Comparison of ENCODE assay signal across 1 cellular context in the genomic region with DNA sequence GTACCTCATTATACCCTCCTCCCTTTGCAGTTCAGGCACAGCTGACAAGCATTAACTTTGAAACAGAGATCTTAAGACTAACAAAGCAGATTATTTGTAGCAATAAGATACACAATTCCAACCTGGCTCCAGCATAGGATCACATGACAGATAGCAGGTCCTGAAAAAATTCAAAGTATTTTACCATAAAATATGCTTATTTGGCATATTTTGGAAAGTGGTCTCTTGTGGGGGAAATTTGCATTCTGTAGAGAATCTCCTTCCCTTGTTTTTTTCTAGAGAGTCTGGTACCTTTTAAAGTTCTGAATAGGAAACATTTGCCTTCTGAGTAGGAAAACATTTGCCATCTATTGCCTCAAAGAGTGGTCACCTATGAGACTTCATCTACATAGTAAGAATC.
TF ChIP-seq lines count a peak whose summit lies in the region.

No MANE protein-coding gene starts in this region.

TF ChIP-seq in K562, 482 proteins besides CTCF, POLR2A, EP300 and RAD21 (continued from another document):
- TF ChIP-seq HDAC1 (IDR thresholded peaks at IDR 0.05) (no peak), XRCC3 (IDR thresholded peaks at IDR 0.05) (no peak), ZNF717 (CRISPR knock-in tag; IDR thresholded peaks at IDR 0.05) (no peak), JUND (IDR thresholded peaks at IDR 0.05; ENCODE audit: borderline replicate concordance, low read depth, low read length) (no peak), JUND (tag; IDR thresholded peaks at IDR 0.05; ENCODE audit: borderline replicate concordance, low read depth, low read length) (no peak), MAFK (IDR thresholded peaks at IDR 0.05; ENCODE audit: low read length) (peak; percentile 57), C11orf30 (IDR thresholded peaks at IDR 0.05; ENCODE audit: low read depth) (peak; percentile 55), HSF4 (CRISPR knock-in tag; IDR thresholded peaks at IDR 0.05; ENCODE audit: borderline replicate concordance) (no peak), CTBP1 (IDR thresholded peaks at IDR 0.05; ENCODE audit: borderline replicate concordance) (no peak), MTA3 (IDR thresholded peaks at IDR 0.05; ENCODE audit: borderline replicate concordance) (no peak), CHD1 (IDR thresholded peaks at IDR 0.05; ENCODE audit: low read length) (no peak), MYBL2 (IDR thresholded peaks at IDR 0.05; ENCODE audit: low read depth) (no peak), MYBL2 (CRISPR knock-in tag; IDR thresholded peaks at IDR 0.05; ENCODE audit: borderline replicate concordance) (no peak), BHLHE40 (IDR thresholded peaks at IDR 0.05; ENCODE audit: low read length) (no peak), NFATC3 (IDR thresholded peaks at IDR 0.05) (no peak), CBX2 (IDR thresholded peaks at IDR 0.05; ENCODE audit: insufficient read depth, low read length, poor library complexity, severe bottlenecking) (no peak), ZNF644 (tag; IDR thresholded peaks at IDR 0.05; ENCODE audit: low read depth) (no peak), E2F3 (CRISPR knock-in tag; IDR thresholded peaks at IDR 0.05) (no peak), CHD2 (IDR thresholded peaks at IDR 0.05; ENCODE audit: low read depth, low read length) (no peak), XRCC5 (IDR thresholded peaks at IDR 0.05; ENCODE audit: low read depth, low read length) (no peak), FOSL1 (tag; conservative IDR thresholded peaks at IDR 0.05) (no peak), ZNF316 (IDR thresholded peaks at IDR 0.05) (peak; percentile 68), L3MBTL2 (IDR thresholded peaks at IDR 0.05) (no peak), JUN (IDR thresholded peaks at IDR 0.05; ENCODE audit: borderline replicate concordance, low read depth, low read length) (no peak), JUN (CRISPR knock-in tag; IDR thresholded peaks at IDR 0.05; ENCODE audit: borderline replicate concordance) (no peak), MAFF (IDR thresholded peaks at IDR 0.05; ENCODE audit: low read length) (peak; percentile 61), MAFG (tag; conservative IDR thresholded peaks at IDR 0.05) (peak; percentile 44; the same call in 1 of the 2 replicates), POLR2H (tag; IDR thresholded peaks at IDR 0.05; ENCODE audit: low read depth) (no peak)
- TF ChIP-seq, protein P1, sequence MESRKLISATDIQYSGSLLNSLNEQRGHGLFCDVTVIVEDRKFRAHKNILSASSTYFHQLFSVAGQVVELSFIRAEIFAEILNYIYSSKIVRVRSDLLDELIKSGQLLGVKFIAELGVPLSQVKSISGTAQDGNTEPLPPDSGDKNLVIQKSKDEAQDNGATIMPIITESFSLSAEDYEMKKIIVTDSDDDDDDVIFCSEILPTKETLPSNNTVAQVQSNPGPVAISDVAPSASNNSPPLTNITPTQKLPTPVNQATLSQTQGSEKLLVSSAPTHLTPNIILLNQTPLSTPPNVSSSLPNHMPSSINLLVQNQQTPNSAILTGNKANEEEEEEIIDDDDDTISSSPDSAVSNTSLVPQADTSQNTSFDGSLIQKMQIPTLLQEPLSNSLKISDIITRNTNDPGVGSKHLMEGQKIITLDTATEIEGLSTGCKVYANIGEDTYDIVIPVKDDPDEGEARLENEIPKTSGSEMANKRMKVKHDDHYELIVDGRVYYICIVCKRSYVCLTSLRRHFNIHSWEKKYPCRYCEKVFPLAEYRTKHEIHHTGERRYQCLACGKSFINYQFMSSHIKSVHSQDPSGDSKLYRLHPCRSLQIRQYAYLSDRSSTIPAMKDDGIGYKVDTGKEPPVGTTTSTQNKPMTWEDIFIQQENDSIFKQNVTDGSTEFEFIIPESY (CRISPR knock-in tag; IDR thresholded peaks at IDR 0.05), result no peak
- TF ChIP-seq, protein P2, sequence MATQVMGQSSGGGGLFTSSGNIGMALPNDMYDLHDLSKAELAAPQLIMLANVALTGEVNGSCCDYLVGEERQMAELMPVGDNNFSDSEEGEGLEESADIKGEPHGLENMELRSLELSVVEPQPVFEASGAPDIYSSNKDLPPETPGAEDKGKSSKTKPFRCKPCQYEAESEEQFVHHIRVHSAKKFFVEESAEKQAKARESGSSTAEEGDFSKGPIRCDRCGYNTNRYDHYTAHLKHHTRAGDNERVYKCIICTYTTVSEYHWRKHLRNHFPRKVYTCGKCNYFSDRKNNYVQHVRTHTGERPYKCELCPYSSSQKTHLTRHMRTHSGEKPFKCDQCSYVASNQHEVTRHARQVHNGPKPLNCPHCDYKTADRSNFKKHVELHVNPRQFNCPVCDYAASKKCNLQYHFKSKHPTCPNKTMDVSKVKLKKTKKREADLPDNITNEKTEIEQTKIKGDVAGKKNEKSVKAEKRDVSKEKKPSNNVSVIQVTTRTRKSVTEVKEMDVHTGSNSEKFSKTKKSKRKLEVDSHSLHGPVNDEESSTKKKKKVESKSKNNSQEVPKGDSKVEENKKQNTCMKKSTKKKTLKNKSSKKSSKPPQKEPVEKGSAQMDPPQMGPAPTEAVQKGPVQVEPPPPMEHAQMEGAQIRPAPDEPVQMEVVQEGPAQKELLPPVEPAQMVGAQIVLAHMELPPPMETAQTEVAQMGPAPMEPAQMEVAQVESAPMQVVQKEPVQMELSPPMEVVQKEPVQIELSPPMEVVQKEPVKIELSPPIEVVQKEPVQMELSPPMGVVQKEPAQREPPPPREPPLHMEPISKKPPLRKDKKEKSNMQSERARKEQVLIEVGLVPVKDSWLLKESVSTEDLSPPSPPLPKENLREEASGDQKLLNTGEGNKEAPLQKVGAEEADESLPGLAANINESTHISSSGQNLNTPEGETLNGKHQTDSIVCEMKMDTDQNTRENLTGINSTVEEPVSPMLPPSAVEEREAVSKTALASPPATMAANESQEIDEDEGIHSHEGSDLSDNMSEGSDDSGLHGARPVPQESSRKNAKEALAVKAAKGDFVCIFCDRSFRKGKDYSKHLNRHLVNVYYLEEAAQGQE (CRISPR knock-in tag; IDR thresholded peaks at IDR 0.05; ENCODE audit: low read depth), result no peak
- TF ChIP-seq, protein P3, sequence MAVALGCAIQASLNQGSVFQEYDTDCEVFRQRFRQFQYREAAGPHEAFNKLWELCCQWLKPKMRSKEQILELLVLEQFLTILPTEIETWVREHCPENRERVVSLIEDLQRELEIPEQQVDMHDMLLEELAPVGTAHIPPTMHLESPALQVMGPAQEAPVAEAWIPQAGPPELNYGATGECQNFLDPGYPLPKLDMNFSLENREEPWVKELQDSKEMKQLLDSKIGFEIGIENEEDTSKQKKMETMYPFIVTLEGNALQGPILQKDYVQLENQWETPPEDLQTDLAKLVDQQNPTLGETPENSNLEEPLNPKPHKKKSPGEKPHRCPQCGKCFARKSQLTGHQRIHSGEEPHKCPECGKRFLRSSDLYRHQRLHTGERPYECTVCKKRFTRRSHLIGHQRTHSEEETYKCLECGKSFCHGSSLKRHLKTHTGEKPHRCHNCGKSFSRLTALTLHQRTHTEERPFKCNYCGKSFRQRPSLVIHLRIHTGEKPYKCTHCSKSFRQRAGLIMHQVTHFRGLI (CRISPR knock-in tag; IDR thresholded peaks at IDR 0.05), result no peak
- TF ChIP-seq, protein P4, sequence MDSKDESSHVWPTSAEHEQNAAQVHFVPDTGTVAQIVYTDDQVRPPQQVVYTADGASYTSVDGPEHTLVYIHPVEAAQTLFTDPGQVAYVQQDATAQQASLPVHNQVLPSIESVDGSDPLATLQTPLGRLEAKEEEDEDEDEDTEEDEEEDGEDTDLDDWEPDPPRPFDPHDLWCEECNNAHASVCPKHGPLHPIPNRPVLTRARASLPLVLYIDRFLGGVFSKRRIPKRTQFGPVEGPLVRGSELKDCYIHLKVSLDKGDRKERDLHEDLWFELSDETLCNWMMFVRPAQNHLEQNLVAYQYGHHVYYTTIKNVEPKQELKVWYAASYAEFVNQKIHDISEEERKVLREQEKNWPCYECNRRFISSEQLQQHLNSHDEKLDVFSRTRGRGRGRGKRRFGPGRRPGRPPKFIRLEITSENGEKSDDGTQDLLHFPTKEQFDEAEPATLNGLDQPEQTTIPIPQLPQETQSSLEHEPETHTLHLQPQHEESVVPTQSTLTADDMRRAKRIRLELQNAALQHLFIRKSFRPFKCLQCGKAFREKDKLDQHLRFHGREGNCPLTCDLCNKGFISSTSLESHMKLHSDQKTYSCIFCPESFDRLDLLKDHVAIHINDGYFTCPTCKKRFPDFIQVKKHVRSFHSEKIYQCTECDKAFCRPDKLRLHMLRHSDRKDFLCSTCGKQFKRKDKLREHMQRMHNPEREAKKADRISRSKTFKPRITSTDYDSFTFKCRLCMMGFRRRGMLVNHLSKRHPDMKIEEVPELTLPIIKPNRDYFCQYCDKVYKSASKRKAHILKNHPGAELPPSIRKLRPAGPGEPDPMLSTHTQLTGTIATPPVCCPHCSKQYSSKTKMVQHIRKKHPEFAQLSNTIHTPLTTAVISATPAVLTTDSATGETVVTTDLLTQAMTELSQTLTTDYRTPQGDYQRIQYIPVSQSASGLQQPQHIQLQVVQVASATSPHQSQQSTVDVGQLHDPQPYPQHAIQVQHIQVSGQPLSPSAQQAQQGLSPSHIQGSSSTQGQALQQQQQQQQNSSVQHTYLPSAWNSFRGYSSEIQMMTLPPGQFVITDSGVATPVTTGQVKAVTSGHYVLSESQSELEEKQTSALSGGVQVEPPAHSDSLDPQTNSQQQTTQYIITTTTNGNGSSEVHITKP (IDR thresholded peaks at IDR 0.05; ENCODE audit: partially characterized antibody), result no peak
- TF ChIP-seq, protein P5, sequence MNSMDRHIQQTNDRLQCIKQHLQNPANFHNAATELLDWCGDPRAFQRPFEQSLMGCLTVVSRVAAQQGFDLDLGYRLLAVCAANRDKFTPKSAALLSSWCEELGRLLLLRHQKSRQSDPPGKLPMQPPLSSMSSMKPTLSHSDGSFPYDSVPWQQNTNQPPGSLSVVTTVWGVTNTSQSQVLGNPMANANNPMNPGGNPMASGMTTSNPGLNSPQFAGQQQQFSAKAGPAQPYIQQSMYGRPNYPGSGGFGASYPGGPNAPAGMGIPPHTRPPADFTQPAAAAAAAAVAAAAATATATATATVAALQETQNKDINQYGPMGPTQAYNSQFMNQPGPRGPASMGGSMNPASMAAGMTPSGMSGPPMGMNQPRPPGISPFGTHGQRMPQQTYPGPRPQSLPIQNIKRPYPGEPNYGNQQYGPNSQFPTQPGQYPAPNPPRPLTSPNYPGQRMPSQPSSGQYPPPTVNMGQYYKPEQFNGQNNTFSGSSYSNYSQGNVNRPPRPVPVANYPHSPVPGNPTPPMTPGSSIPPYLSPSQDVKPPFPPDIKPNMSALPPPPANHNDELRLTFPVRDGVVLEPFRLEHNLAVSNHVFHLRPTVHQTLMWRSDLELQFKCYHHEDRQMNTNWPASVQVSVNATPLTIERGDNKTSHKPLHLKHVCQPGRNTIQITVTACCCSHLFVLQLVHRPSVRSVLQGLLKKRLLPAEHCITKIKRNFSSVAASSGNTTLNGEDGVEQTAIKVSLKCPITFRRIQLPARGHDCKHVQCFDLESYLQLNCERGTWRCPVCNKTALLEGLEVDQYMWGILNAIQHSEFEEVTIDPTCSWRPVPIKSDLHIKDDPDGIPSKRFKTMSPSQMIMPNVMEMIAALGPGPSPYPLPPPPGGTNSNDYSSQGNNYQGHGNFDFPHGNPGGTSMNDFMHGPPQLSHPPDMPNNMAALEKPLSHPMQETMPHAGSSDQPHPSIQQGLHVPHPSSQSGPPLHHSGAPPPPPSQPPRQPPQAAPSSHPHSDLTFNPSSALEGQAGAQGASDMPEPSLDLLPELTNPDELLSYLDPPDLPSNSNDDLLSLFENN (IDR thresholded peaks at IDR 0.05; ENCODE audit: low read depth in 2 of 2, low read length in 2 of 2), result no peak
- TF ChIP-seq, protein P6, sequence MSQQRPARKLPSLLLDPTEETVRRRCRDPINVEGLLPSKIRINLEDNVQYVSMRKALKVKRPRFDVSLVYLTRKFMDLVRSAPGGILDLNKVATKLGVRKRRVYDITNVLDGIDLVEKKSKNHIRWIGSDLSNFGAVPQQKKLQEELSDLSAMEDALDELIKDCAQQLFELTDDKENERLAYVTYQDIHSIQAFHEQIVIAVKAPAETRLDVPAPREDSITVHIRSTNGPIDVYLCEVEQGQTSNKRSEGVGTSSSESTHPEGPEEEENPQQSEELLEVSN (IDR thresholded peaks at IDR 0.05; ENCODE audit: borderline replicate concordance in 1 of 2, extremely low read depth in 1 of 2, insufficient read depth in 1 of 2, insufficient read length in 1 of 2, low read depth in 1 of 2, low read length in 1 of 2, poor library complexity in 1 of 2, severe bottlenecking in 1 of 2), result no peak
